26 cellular contexts compared by ENCODE assay signal in genomic region chr1:3011127-3011526, GRCh38. TPM values are rescaled to one million over a fixed set of nuclear protein-coding genes. Genes with fewer than 3 reads are reported as not detected.
"Had no signal": no experiment of that assay in that cellular context is flagged by ENCODE, and none has a peak within 500 bp of the region (broad histone marks: within the 10 kb centered on the region; RNA-seq: fewer than 3 reads in every experiment).

No MANE protein-coding gene starts in this region.

- H3K27ac ChIP-seq: Peyer's patch, RWPE1 had no signal

- DNase-seq: activated CD4-positive, alpha-beta T cell treated with anti-CD3 and anti-CD28 coated beads for 48 hours; activated CD4-positive, alpha-beta T cell treated with anti-CD3 and anti-CD28 coated beads, Interleukin-2, amount 50 U/mL, for 4 hours; activated CD4-positive, CD25-positive, alpha-beta regulatory T cell treated with anti-CD3 and anti-CD28 coated beads, Interleukin-2, amount 50 U/mL, for 72 hours; activated naive CD8-positive, alpha-beta T cell treated with anti-CD3 and anti-CD28 coated beads, Interleukin-2, amount 50 U/mL, for 24 hours; activated T-cell treated with anti-CD3 and anti-CD28 coated beads for 4 hours; activated T-cell treated with anti-CD3 and anti-CD28 coated beads, Interleukin-2, amount 50 U/mL, for 48 hours; amniotic stem cell; IMR-90; Kasumi-1; KBM-7; NCI-H1105 treated with DMSO at 0.1 percent for 48 hours; NCI-H1436 treated with DMSO at 0.1 percent for 48 hours; NCI-H187; NCI-H2081 treated with DMSO at 0.1 percent for 48 hours; NCI-H446; NCI-H524; SHP77 treated with DMSO at 0.1 percent for 48 hours had no signal

- H3K4me1 ChIP-seq: Peyer's patch had no signal

- H3K27ac Mint-ChIP-seq: activated naive CD4-positive, alpha-beta T cell treated with anti-CD3 and anti-CD28 coated beads, Interleukin-2, amount 50 U/mL, for 72 hours; activated naive CD8-positive, alpha-beta T cell treated with anti-CD3 and anti-CD28 coated beads, Interleukin-2, amount 50 U/mL, for 24 hours; activated T-helper 17 cell treated with anti-CD3 and anti-CD28 coated beads, Interleukin-2, amount 50 U/mL, for 72 hours; T-helper 1 cell treated with Interleukin-12 subunit alpha and Interleukin-12 subunit beta and Interleukin-4 antibody, amounts not matched to agents 30 μg/mL and 1 μg/mL, for 36 hours; WTC11 had no signal

- H3K27me3 ChIP-seq: ascending aorta, body of pancreas, Peyer's patch had no signal

- H3K4me3 ChIP-seq: body of pancreas, Peyer's patch had no signal

- H3K4me1 Mint-ChIP-seq: activated T-helper 17 cell treated with anti-CD3 and anti-CD28 coated beads, Interleukin-2, amount 50 U/mL, for 72 hours had no signal

- H3K36me3 ChIP-seq: ascending aorta, Peyer's patch had no signal

- H3K4me3 Mint-ChIP-seq: activated naive CD8-positive, alpha-beta T cell treated with anti-CD3 and anti-CD28 coated beads, Interleukin-2, amount 50 U/mL, for 24 hours; activated T-helper 17 cell treated with anti-CD3 and anti-CD28 coated beads, Interleukin-2, amount 50 U/mL, for 72 hours; T-helper 1 cell treated with Interleukin-12 subunit alpha and Interleukin-12 subunit beta and Interleukin-4 antibody, amounts not matched to agents 30 μg/mL and 1 μg/mL, for 36 hours; WTC11 had no signal

RNA-seq across cellular contexts. Expression of gene ACTRT2, which starts 10.1 kb away (rescaled TPM):
- total RNA-seq: activated naive CD4-positive, alpha-beta T cell treated with anti-CD3 and anti-CD28 coated beads, Interleukin-2, amount 50 U/mL, for 72 hours; activated T-helper 17 cell treated with anti-CD3 and anti-CD28 coated beads, Interleukin-2, amount 50 U/mL, for 72 hours; ascending aorta; body of pancreas; IMR-90; Peyer's patch; SK-MEL-5; WTC11 had no signal

RNA-seq across cellular contexts. Expression of gene PRDM16, which starts 57.9 kb away (rescaled TPM):
- total RNA-seq: activated T-helper 17 cell treated with anti-CD3 and anti-CD28 coated beads, Interleukin-2, amount 50 U/mL, for 72 hours; IMR-90 had no signal
